ENCODE assay signal across 11 cellular contexts in genomic region chr2:20985061-20985460, GRCh38. TPM values are rescaled to one million over a fixed set of nuclear protein-coding genes. Genes with fewer than 3 reads are reported as not detected.
"Had no signal": no experiment of that assay in that cellular context is flagged by ENCODE, and none has a peak within 500 bp of the region (broad histone marks: within the 10 kb centered on the region; RNA-seq: fewer than 3 reads in every experiment).

No MANE protein-coding gene starts in this region.

- H3K36me3 ChIP-seq: colonic mucosa had no signal

- ATAC-seq: activated CD8-positive, alpha-beta T cell treated with anti-CD3 and anti-CD28 coated beads for 36 hours; activated T-cell treated with anti-CD3 and anti-CD28 coated beads, Interleukin-2, amount 50 U/mL, for 4 hours; stimulated activated naive CD8-positive, alpha-beta T cell treated with anti-CD3 and anti-CD28 coated beads, Interleukin-15, Interleukin-2, amounts not matched to agents 100 U/mL and 50 U/mL, for 24 hours had no signal

- H3K4me3 Mint-ChIP-seq: activated CD8-positive, alpha-beta T cell treated with anti-CD3 and anti-CD28 coated beads for 36 hours; activated T-cell treated with anti-CD3 and anti-CD28 coated beads, Interleukin-2, amount 50 U/mL, for 4 hours; nephron progenitor cell; T-helper 1 cell treated with Interleukin-12 subunit alpha and Interleukin-12 subunit beta and Interleukin-4 antibody, amounts not matched to agents 30 μg/mL and 1 μg/mL, for 36 hours had no signal

- H3K27me3 ChIP-seq: colonic mucosa had no signal

- H3K27ac ChIP-seq: colonic mucosa had no signal

- H3K27ac Mint-ChIP-seq: activated CD8-positive, alpha-beta T cell treated with anti-CD3 and anti-CD28 coated beads for 36 hours; nephron progenitor cell; T-helper 1 cell treated with Interleukin-12 subunit alpha and Interleukin-12 subunit beta and Interleukin-4 antibody, amounts not matched to agents 30 μg/mL and 1 μg/mL, for 36 hours had no signal

- H3K4me3 ChIP-seq: colonic mucosa had no signal

- DNase-seq: activated CD4-positive, alpha-beta T cell treated with anti-CD3 and anti-CD28 coated beads for 48 hours; activated CD8-positive, alpha-beta T cell treated with anti-CD3 and anti-CD28 coated beads for 36 hours; activated effector memory CD4-positive, alpha-beta T cell treated with Interleukin-2 at 50 U/mL for 16 hours; activated naive CD4-positive, alpha-beta T cell treated with anti-CD3 and anti-CD28 coated beads, Interleukin-2, amount 50 U/mL, for 16 hours; activated T-cell treated with anti-CD3 and anti-CD28 coated beads, Interleukin-2, amount 50 U/mL, for 4 hours; colonic mucosa; hippocampal formation; nephron progenitor cell; stimulated activated CD4-positive, alpha-beta T cell treated with anti-CD3 and anti-CD28 coated beads, Interleukin-4, amount 100 ng/mL, for 1 hour; stimulated activated naive CD8-positive, alpha-beta T cell treated with anti-CD3 and anti-CD28 coated beads, Interleukin-15, Interleukin-2, amounts not matched to agents 100 U/mL and 50 U/mL, for 24 hours had no signal

- H3K9me3 ChIP-seq: colonic mucosa had no signal

- H3K9me3 Mint-ChIP-seq: activated CD8-positive, alpha-beta T cell treated with anti-CD3 and anti-CD28 coated beads for 36 hours; activated T-cell treated with anti-CD3 and anti-CD28 coated beads, Interleukin-2, amount 50 U/mL, for 4 hours; nephron progenitor cell; T-helper 1 cell treated with Interleukin-12 subunit alpha and Interleukin-12 subunit beta and Interleukin-4 antibody, amounts not matched to agents 30 μg/mL and 1 μg/mL, for 36 hours had no signal

- H3K4me1 ChIP-seq: colonic mucosa had no signal

RNA-seq across cellular contexts. Expression of gene APOB, which starts 58.8 kb away (rescaled TPM):
- total RNA-seq: activated CD8-positive, alpha-beta T cell treated with anti-CD3 and anti-CD28 coated beads for 36 hours had no signal
